Comparison of ENCODE assay signal across 8 cellular contexts in genomic region chr3:136752046-136752326, GRCh38. TPM values are rescaled to one million over a fixed set of nuclear protein-coding genes. Genes with fewer than 3 reads are reported as not detected.
DNase-seq lines count a peak whose midpoint lies in the region; ATAC-seq and TF ChIP-seq lines count a peak whose summit lies in the region.

No MANE protein-coding gene starts in this region.

- no peaks in the 10 kb centered on the region for H3K9me3 Mint-ChIP-seq in T-helper 2 cell treated with Interferon-gamma antibody and Interleukin-4, amounts not matched to agents 5 μg/mL and 100 μg/mL, for 36 hours
- no peaks in the 10 kb centered on the region for H3K9me3 Mint-ChIP-seq in H9
- H3K9me3 Mint-ChIP-seq in MCF 10A (ENCODE audit: unreplicated experiment) = no peaks in the 10 kb centered on the region
- H3K9me3 Mint-ChIP-seq in type B pancreatic cell = no peaks in the 10 kb centered on the region

- peaks cover 6% of the 10 kb centered on the region for H3K36me3 Mint-ChIP-seq in T-helper 2 cell treated with Interferon-gamma antibody and Interleukin-4, amounts not matched to agents 5 μg/mL and 100 μg/mL, for 36 hours (ENCODE audit: low read depth)
- H3K36me3 Mint-ChIP-seq in H9 (ENCODE audit: insufficient read depth in 1 of 3, low read depth in 3 of 3) (no peaks in the 10 kb centered on the region; a peak in 1 of 7 replicates), MCF 10A (ENCODE audit: insufficient read depth, unreplicated experiment) (peaks cover 5% of the 10 kb centered on the region), type B pancreatic cell (no peaks in the 10 kb centered on the region)

- no peaks in the 10 kb centered on the region for H3K36me3 ChIP-seq in right lobe of liver

- H2AK5ac ChIP-seq in H9 (ENCODE audit: insufficient read length, low read length) = no peak overlapping the region

- H3T11ph ChIP-seq in H9 (ENCODE audit: low read length) = no peak overlapping the region

- TF ChIP-seq CTCF in H9 (conservative IDR thresholded peaks at IDR 0.05) = no peak
- no peak for TF ChIP-seq CTCF in MCF 10A (IDR thresholded peaks at IDR 0.05; ENCODE audit: unreplicated experiment)
- no peak for TF ChIP-seq CTCF in right lobe of liver (IDR thresholded peaks at IDR 0.05)
- no peak for TF ChIP-seq CTCF in type B pancreatic cell (conservative IDR thresholded peaks at IDR 0.05)

- H3K27ac ChIP-seq in H9 (ENCODE audit: insufficient read length, low read depth, low read length) (no peak overlapping the region), right lobe of liver (peak overlapping the region; percentile 96 to 99 (median 99))

- H3K4ac ChIP-seq in H9 (ENCODE audit: low read depth, low read length) = no peak overlapping the region

- no peaks in the 10 kb centered on the region for H3K9me3 ChIP-seq in H9 (ENCODE audit: control insufficient read depth, low read depth, low read length)
- H3K9me3 ChIP-seq in right lobe of liver = no peaks in the 10 kb centered on the region

- no peak overlapping the region for H3K23ac ChIP-seq in H9 (ENCODE audit: insufficient read length, low read depth, low read length)

- H3K27ac Mint-ChIP-seq in T-helper 2 cell treated with Interferon-gamma antibody and Interleukin-4, amounts not matched to agents 5 μg/mL and 100 μg/mL, for 36 hours = peak overlapping the region; percentile 92
- H3K27ac Mint-ChIP-seq in H9 = peak overlapping the region; percentile 94 to 97 (median 97)
- H3K27ac Mint-ChIP-seq in MCF 10A (ENCODE audit: low read depth, unreplicated experiment) = peak overlapping the region; percentile 97
- peak overlapping the region; percentile 94 for H3K27ac Mint-ChIP-seq in type B pancreatic cell

- H4K5ac ChIP-seq in H9 (ENCODE audit: insufficient read length, low read depth, low read length) = no peak overlapping the region

- H4K8ac ChIP-seq in H9 (replicated peaks; ENCODE audit: insufficient read length, low read depth, low read length) = no peak overlapping the region

- no peak overlapping the region for H2BK120ac ChIP-seq in H9 (ENCODE audit: low read depth, low read length, poor library complexity, severe bottlenecking)

- WGBS in H9 (ENCODE audit: extremely low coverage, insufficient read length, low lambda C conversion rate) = no CpG with 5 or more reads among the region's 41 CpGs
- WGBS in right lobe of liver (ENCODE audit: insufficient coverage, low coverage, low lambda C conversion rate, missing lambda C conversion rate) = 0% methylated on average over 27 of the region's 41 CpGs

- peak overlapping the region; percentile 62 to 79 (median 67) for H3K4me3 ChIP-seq in right lobe of liver

- H3K23me2 ChIP-seq in H9 (ENCODE audit: insufficient read length, low read depth, low read length, poor library complexity, severe bottlenecking) = peaks cover 12% of the 10 kb centered on the region

- peaks cover 36% of the 10 kb centered on the region for H3K4me1 Mint-ChIP-seq in T-helper 2 cell treated with Interferon-gamma antibody and Interleukin-4, amounts not matched to agents 5 μg/mL and 100 μg/mL, for 36 hours (ENCODE audit: low read depth)
- peaks cover 41 to 43% of the 10 kb centered on the region in 2 experiments for H3K4me1 Mint-ChIP-seq in H9
- H3K4me1 Mint-ChIP-seq in MCF 10A (ENCODE audit: insufficient read depth, unreplicated experiment) = peaks cover 17% of the 10 kb centered on the region
- H3K4me1 Mint-ChIP-seq in type B pancreatic cell (ENCODE audit: unreplicated experiment) = peaks cover 31% of the 10 kb centered on the region

- no peak overlapping the region for H2BK5ac ChIP-seq in H9 (ENCODE audit: insufficient read length, low read length)

- no peaks in the 10 kb centered on the region for H3K79me1 ChIP-seq in H9 (ENCODE audit: insufficient read depth, low read depth, low read length, poor library complexity, severe bottlenecking)

- H4K91ac ChIP-seq in H9 (ENCODE audit: insufficient read length, low read depth, low read length) = no peak overlapping the region

- H3K4me1 ChIP-seq in H9 (ENCODE audit: insufficient read depth, low read length) (peaks cover 5% of the 10 kb centered on the region; the same call in 1 of the 2 replicates), right lobe of liver (peaks cover 0 to 15% (median 4%) of the 10 kb centered on the region in 4 donors)

- H3K79me2 ChIP-seq in H9 (ENCODE audit: insufficient read depth, low read length) = peaks cover 23% of the 10 kb centered on the region; the same call in 1 of the 2 replicates

- TF ChIP-seq POLR2A in right lobe of liver (IDR thresholded peaks at IDR 0.05) = no peak

- peak overlapping the region; percentile 96 for H3K18ac ChIP-seq in H9 (ENCODE audit: insufficient read length, low read depth, low read length)

- H3K4me2 ChIP-seq in H9 (ENCODE audit: insufficient read depth, insufficient read length, low read length) = no peak overlapping the region

- peak; percentile 15 to 41 (median 30) for ATAC-seq in right lobe of liver
- ATAC-seq in GM18517 (IDR thresholded peaks at IDR 0.05; ENCODE audit: unreplicated experiment) = no peak

- POLR2A ChIA-PET in MCF 10A (lab: Yijun Ruan, JAX) = interaction anchor here (0.7 to 4.8 kb wide), 37 partner anchors 10 to 683 kb away, joined by 3 to 79 read pairs (median 6); partner anchors contain the start of genes IL20RB, MSL2, NCK1 and PCCB

- intact Hi-C loops in MCF 10A (cut with micrococcal nuclease) (loop anchor here (1.0 to 10.0 kb wide), 12 partner anchors 110 to 1195 kb away; partner anchors contain the start of genes IL20RB, NCK1 and PCCB), right lobe of liver (cut with DNase I) (loop anchor here (5.0 to 10.0 kb wide), 2 partner anchors 260 to 677 kb away; no protein-coding TSS in a partner anchor)

- H3K27me3 Mint-ChIP-seq in T-helper 2 cell treated with Interferon-gamma antibody and Interleukin-4, amounts not matched to agents 5 μg/mL and 100 μg/mL, for 36 hours (ENCODE audit: low read depth) = no peaks in the 10 kb centered on the region
- no peaks in the 10 kb centered on the region for H3K27me3 Mint-ChIP-seq in H9 (ENCODE audit: low read depth)
- no peaks in the 10 kb centered on the region for H3K27me3 Mint-ChIP-seq in MCF 10A (ENCODE audit: insufficient read depth, unreplicated experiment)
- H3K27me3 Mint-ChIP-seq in type B pancreatic cell = no peaks in the 10 kb centered on the region

- DNase-seq in T-helper 2 cell treated with Interferon-gamma antibody and Interleukin-4, amounts not matched to agents 5 μg/mL and 100 μg/mL, for 36 hours (ENCODE audit: low spot score) = no peak
- DNase-seq in T-helper 2 cell (no peak), H9 (no peak), NCI-H1930 (lab: John Stamatoyannopoulos, UW) (peak; percentile 42 to 71), MCF 10A (ENCODE audit: unreplicated experiment) (no peak), right lobe of liver (no peak), type B pancreatic cell (ENCODE audit: extremely low spot score, unreplicated experiment) (no peak)

- CTCF ChIA-PET in MCF 10A (lab: Yijun Ruan, JAX) = interaction anchor here (0.6 to 3.3 kb wide), 74 partner anchors 10 to 1177 kb away, joined by 3 to 60 read pairs (median 5); partner anchors contain the start of genes IL20RB, MSL2, NCK1 and PCCB

- no peak overlapping the region for H2BK20ac ChIP-seq in H9 (ENCODE audit: low read depth, low read length, poor library complexity, severe bottlenecking)

- H3K4me3 Mint-ChIP-seq in T-helper 2 cell treated with Interferon-gamma antibody and Interleukin-4, amounts not matched to agents 5 μg/mL and 100 μg/mL, for 36 hours = peak overlapping the region; percentile 85
- H3K4me3 Mint-ChIP-seq in H9 (peak overlapping the region; percentile 75 to 83), MCF 10A (ENCODE audit: unreplicated experiment) (peak overlapping the region; percentile 79), type B pancreatic cell (peak overlapping the region; percentile 89)

- no peak overlapping the region for H3K56ac ChIP-seq in H9 (ENCODE audit: insufficient read length, low read depth, low read length)

- H3K9ac ChIP-seq in H9 (ENCODE audit: extremely low read depth, insufficient read length, low read length) = peak overlapping the region; percentile 84

- H4K20me1 ChIP-seq in H9 (ENCODE audit: control insufficient read depth, insufficient read depth, insufficient read length) = no peaks in the 10 kb centered on the region

- no TSS peak for BruUV-seq in MCF 10A (replicated peaks; lab: Mats Ljungman, UMichigan)

- no peak overlapping the region for H2AFZ ChIP-seq in H9 (ENCODE audit: low read length)

- H2BK12ac ChIP-seq in H9 (ENCODE audit: insufficient read length, low read depth, low read length) = no peak overlapping the region

- H3K27me3 ChIP-seq in H9 (ENCODE audit: insufficient read depth, low read length) (no peaks in the 10 kb centered on the region), right lobe of liver (no peaks in the 10 kb centered on the region)

- peak overlapping the region; percentile 97; the same call in 1 of the 2 replicates for H3K14ac ChIP-seq in H9 (ENCODE audit: insufficient read depth, low read length)

- no peak overlapping the region for H2BK15ac ChIP-seq in H9 (ENCODE audit: low read depth, low read length)

RNA-seq across cellular contexts. Expression of gene STAG1, which starts 0.2 kb away (rescaled TPM):
- 31.2 and 34.6 TPM in 2 replicates for total RNA-seq in H9 (2021)
- 29.2 and 34.3 TPM in 2 replicates for total RNA-seq in MCF 10A (2022)
- 10 to 100 TPM in 5 of 6 experiments, 1 to 10 TPM in 1; 8.2 to 18.5 (median 12.7) TPM for total RNA-seq in right lobe of liver
- total RNA-seq in type B pancreatic cell (ENCODE audit: low replicate concordance) = 33.7 and 45.5 TPM in 2 replicates

Comparison
In these comparisons a context has a peak if more than half of its experiments do, and no peak if none do; other contexts are left out.
1. DNase-seq: peak in NCI-H1930 (2 of 2); none in T-helper 2 cell treated with Interferon-gamma antibody and Interleukin-4, amounts not matched to agents 5 μg/mL and 100 μg/mL, for 36 hours (single experiment), T-helper 2 cell (0 of 5), H9 (single experiment), MCF 10A (single experiment), right lobe of liver (0 of 3) and type B pancreatic cell (single experiment).
2. Peak in every context shown above with its lines, with median percentiles within 50 percentile points of each other: H3K27ac Mint-ChIP-seq and H3K4me3 Mint-ChIP-seq.